8 cellular contexts compared by ENCODE assay signal in the genomic region with DNA sequence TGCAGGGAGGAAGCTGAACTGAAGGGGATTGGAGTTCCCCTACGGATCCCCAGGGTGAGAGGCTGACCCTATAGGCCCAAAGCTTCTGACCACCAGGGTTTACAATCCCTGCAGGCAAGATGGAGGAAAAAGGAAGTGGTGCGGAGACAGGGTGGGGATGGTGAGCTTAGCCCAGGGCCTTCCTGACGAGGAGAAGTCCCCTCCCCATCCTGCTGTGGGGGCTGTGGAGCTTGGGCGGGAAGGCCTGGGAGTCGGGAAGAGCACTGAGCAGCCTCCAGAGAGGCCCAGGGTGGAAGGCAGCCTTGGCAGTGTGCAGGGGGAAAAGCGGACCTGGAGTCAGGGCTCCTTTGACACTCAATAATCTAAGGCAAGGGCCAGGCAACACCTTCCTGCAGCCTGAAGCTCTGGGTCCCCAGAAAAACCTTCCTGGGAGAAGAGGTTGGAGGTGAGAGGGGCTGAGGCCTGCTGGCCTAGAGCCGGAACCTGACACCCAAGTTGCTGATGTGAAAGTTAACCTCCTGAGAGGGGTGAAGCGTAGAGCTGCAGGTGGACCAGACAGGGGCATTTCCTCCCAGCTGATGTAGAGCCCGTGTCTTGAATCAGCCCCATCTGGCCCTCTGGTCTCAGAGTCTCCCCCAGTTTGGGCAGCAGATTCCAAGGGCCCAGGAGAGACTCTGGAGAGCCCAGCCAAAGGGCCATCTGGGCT. TPM values are rescaled to one million over a fixed set of nuclear protein-coding genes. Genes with fewer than 3 reads are reported as not detected.
A peak's percentile ranks its signal among the peaks of the same experiment; 100 is the strongest.
DNase-seq lines count a peak whose midpoint lies in the region; ATAC-seq and TF ChIP-seq lines count a peak whose summit lies in the region.

No MANE protein-coding gene starts in this region.

- peaks cover 91% of the 10 kb centered on the region for H3K4me1 Mint-ChIP-seq in CD14-positive monocyte
- H3K4me1 Mint-ChIP-seq in T-helper 17 cell = peaks cover 75% of the 10 kb centered on the region

- H3K9me3 ChIP-seq in T-helper 17 cell (ENCODE audit: control insufficient read depth, low read length, poor library complexity, severe bottlenecking) (no peaks in the 10 kb centered on the region), prostate gland (no peaks in the 10 kb centered on the region)

- H3K27ac Mint-ChIP-seq in CD14-positive monocyte (peak overlapping the region; percentile 94 to 100 (median 99)), T-helper 17 cell (peak overlapping the region; percentile 100)

- no peak for TF ChIP-seq CTCF in CD14-positive monocyte (IDR thresholded peaks at IDR 0.05)
- TF ChIP-seq CTCF in fibroblast of mammary gland (conservative IDR thresholded peaks at IDR 0.05; ENCODE audit: control insufficient read depth, insufficient read depth, low read depth, low read length) = no peak
- TF ChIP-seq CTCF in prostate gland (IDR thresholded peaks at IDR 0.05) = no peak

- H3K4me3 ChIP-seq in fibroblast of mammary gland (ENCODE audit: control insufficient read depth, low read depth, low read length) = peak overlapping the region; percentile 33
- H3K4me3 ChIP-seq in prostate gland = peak overlapping the region; percentile 13 to 31

- peak overlapping the region; percentile 83 to 93 for H3K27ac ChIP-seq in prostate gland

- peaks cover 29% of the 10 kb centered on the region for H3K4me1 ChIP-seq in prostate gland (replicated peaks)

- intact Hi-C loops in CD14-positive monocyte (cut with micrococcal nuclease) = loop anchor here in 1 of 2 donors (10.0 kb wide), 1 partner anchor 91 kb away; a partner anchor contains a TSS
- intact Hi-C loops in prostate gland (cut with DNase I) = loop anchor here (2.0 kb wide), 1 partner anchor 41 kb away; a partner anchor contains a TSS

- peak; percentile 44 for ATAC-seq in GM19035 (IDR thresholded peaks at IDR 0.05; ENCODE audit: unreplicated experiment)
- peak; percentile 47 for ATAC-seq in HG03139 (IDR thresholded peaks at IDR 0.05; ENCODE audit: unreplicated experiment)
- ATAC-seq in T-helper 17 cell = no peak

- H3K9me3 Mint-ChIP-seq in CD14-positive monocyte = no peaks in the 10 kb centered on the region

- H3K36me3 Mint-ChIP-seq in CD14-positive monocyte (peaks cover 16 to 18% of the 10 kb centered on the region in 2 donors), T-helper 17 cell (ENCODE audit: low read depth) (no peaks in the 10 kb centered on the region)

- H3K36me3 ChIP-seq in prostate gland = no peaks in the 10 kb centered on the region

- no peak for TF ChIP-seq POLR2A in prostate gland (IDR thresholded peaks at IDR 0.05)

- H3K27me3 ChIP-seq in prostate gland (replicated peaks; ENCODE audit: insufficient read depth) = no peaks in the 10 kb centered on the region

- WGBS in prostate gland = 47% methylated on average over 9 of the region's 9 CpGs

- DNase-seq in CD14-positive monocyte (ENCODE audit: low spot score) (no peak), T-helper 17 cell (no peak), fibroblast of mammary gland (ENCODE audit: low read depth) (peak; percentile 28), prostate gland (ENCODE audit: low spot score) (no peak), NCI-H2171 treated with DMSO at 0.1 percent for 48 hours (lab: John Stamatoyannopoulos, UW) (no peak), H4 (ENCODE audit: low spot score) (no peak)

- H3K4me3 Mint-ChIP-seq in CD14-positive monocyte = peak overlapping the region; percentile 85 to 92
- H3K4me3 Mint-ChIP-seq in T-helper 17 cell = peak overlapping the region; percentile 96

- peaks cover 0 to under 1% (median 0%) of the 10 kb centered on the region in 3 donors for H3K27me3 Mint-ChIP-seq in CD14-positive monocyte (ENCODE audit: low read depth in 3 of 3)
- no peaks in the 10 kb centered on the region for H3K27me3 Mint-ChIP-seq in T-helper 17 cell

RNA-seq across cellular contexts. Expression of a gene that starts 6.1 kb away (rescaled TPM):
- 1 to 10 TPM; 5.9 to 8.4 TPM for polyA plus RNA-seq in CD14-positive monocyte
- 100 to 1,000 TPM; 129 to 151 TPM for total RNA-seq in T-helper 17 cell
- total RNA-seq in prostate gland = 10 to 100 TPM; 39.5 to 67.7 TPM
- total RNA-seq in H4 (2014; rRNA removed; shearing (Covaris generic)) = 10.0 and 13.7 TPM in 2 replicates

RNA-seq across cellular contexts. Expression of a gene that starts 40.6 kb away (rescaled TPM):
- polyA plus RNA-seq in CD14-positive monocyte = 10 to 100 TPM; 15.8 to 19.6 TPM
- 1 to 10 TPM; 5.9 to 6.9 TPM for total RNA-seq in T-helper 17 cell
- 10 to 100 TPM; 39.0 to 52.5 TPM for total RNA-seq in prostate gland
- 11.9 and 14.0 TPM in 2 replicates for total RNA-seq in H4 (2014; rRNA removed; shearing (Covaris generic))

RNA-seq across cellular contexts. Expression of a gene that starts 55.0 kb away (rescaled TPM):
- polyA plus RNA-seq in CD14-positive monocyte = under 1 TPM; 0.08 to 0.60 TPM
- total RNA-seq in T-helper 17 cell (under 1 TPM; 0.27 to 0.55 TPM), prostate gland (10 to 100 TPM; 19.1 to 28.5 TPM)
- total RNA-seq in H4 (2014; rRNA removed; shearing (Covaris generic)) = 2.0 and 3.0 TPM in 2 replicates
